In the genomic region with DNA sequence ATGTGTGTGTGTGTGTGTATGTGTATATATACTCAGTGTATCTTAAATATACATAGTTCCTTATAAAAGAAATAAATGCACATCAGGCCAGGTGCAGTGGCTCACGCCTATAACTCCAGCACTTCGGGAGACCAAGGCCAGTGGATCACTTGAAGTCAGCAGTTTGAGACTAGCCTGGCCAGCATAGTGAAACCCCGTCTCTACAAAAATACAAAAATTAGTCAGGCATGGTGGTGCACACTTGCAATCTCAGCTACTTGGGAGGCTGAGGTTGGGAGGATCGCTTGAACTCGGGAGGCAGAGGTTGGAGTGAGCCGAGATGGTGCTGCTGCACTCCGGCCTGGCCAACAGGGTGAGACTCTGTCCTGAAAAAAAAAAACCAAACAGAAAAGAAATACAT, we compare ENCODE assay signal across 21 cellular contexts.
DNase-seq lines count a peak whose midpoint lies in the region; FAIRE-seq and TF ChIP-seq lines count a peak whose summit lies in the region.
"Had no signal": no experiment of that assay in that cellular context is flagged by ENCODE, and none has a peak within 500 bp of the region (broad histone marks: within the 10 kb centered on the region; RNA-seq: fewer than 3 reads in every experiment).

No MANE protein-coding gene starts in this region.

- H3K4ac ChIP-seq in H9 (ENCODE audit: low read depth, low read length) (no peak overlapping the region), H1 (replicated peaks; ENCODE audit: insufficient read length, low read depth, low read length) (no peak overlapping the region)

- peaks cover 55 to 69% of the 10 kb centered on the region in 2 experiments for H3K4me1 Mint-ChIP-seq in H9
- H3K4me1 Mint-ChIP-seq in mesothelial cell of epicardium, result peaks cover 60% of the 10 kb centered on the region
- H3K4me1 Mint-ChIP-seq in type B pancreatic cell (ENCODE audit: unreplicated experiment), result peaks cover 29% of the 10 kb centered on the region

- H2AFZ ChIP-seq in H9 (ENCODE audit: low read length) (no peak overlapping the region), H1 (ENCODE audit: low read length) (no peak overlapping the region)
- H2AFZ ChIP-seq: GM23248 had no signal

- H3K36me3 Mint-ChIP-seq in H9 (ENCODE audit: insufficient read depth in 1 of 3, low read depth in 3 of 3) (no peaks in the 10 kb centered on the region), mesothelial cell of epicardium (no peaks in the 10 kb centered on the region), type B pancreatic cell (no peaks in the 10 kb centered on the region)
- H3K36me3 Mint-ChIP-seq: IgD-negative memory B cell had no signal

- H2AK5ac ChIP-seq in H9 (ENCODE audit: insufficient read length, low read length), result no peak overlapping the region
- H2AK5ac ChIP-seq in H1 (ENCODE audit: low read depth, low read length), result no peak overlapping the region

- H3K79me2 ChIP-seq in H9 (ENCODE audit: insufficient read depth, low read length) (no peaks in the 10 kb centered on the region), H1 (ENCODE audit: control insufficient read depth in 1 of 2, insufficient read depth in 2 of 2, low read length in 2 of 2) (no peaks in the 10 kb centered on the region)

- no peak for TF ChIP-seq POLR2A in H1 (IDR thresholded peaks at IDR 0.05; ENCODE audit: control extremely low read depth in 1 of 2, low read depth in 2 of 2, low read length in 2 of 2)

- no peaks in the 10 kb centered on the region for H3K9me3 ChIP-seq in H9 (ENCODE audit: control insufficient read depth, low read depth, low read length)
- no peaks in the 10 kb centered on the region for H3K9me3 ChIP-seq in HUES6 (ENCODE audit: control insufficient read depth, insufficient read depth, low read depth, low read length)
- no peaks in the 10 kb centered on the region for H3K9me3 ChIP-seq in H1 (ENCODE audit: insufficient read depth in 2 of 2, low read depth in 1 of 2, low read length in 1 of 2)
- H3K9me3 ChIP-seq: HAP-1 had no signal

- H3K36me3 ChIP-seq in HUES6 (ENCODE audit: control insufficient read depth, insufficient read depth, low read length) (no peaks in the 10 kb centered on the region), H1 (ENCODE audit: control insufficient read depth in 2 of 4, insufficient read depth in 4 of 4, low read length in 3 of 4) (no peaks in the 10 kb centered on the region)
- H3K36me3 ChIP-seq: HAP-1 had no signal

- no peak for TF ChIP-seq CTCF in H9 (conservative IDR thresholded peaks at IDR 0.05)
- no peak for TF ChIP-seq CTCF in H1 (IDR thresholded peaks at IDR 0.05; ENCODE audit: control extremely low read depth in 1 of 3, insufficient read depth in 1 of 3, low read depth in 1 of 3, low read length in 3 of 3)
- no peak for TF ChIP-seq CTCF in mesothelial cell of epicardium (IDR thresholded peaks at IDR 0.05; ENCODE audit: unreplicated experiment)
- TF ChIP-seq CTCF in type B pancreatic cell (conservative IDR thresholded peaks at IDR 0.05), result no peak

- H2BK5ac ChIP-seq in H9 (ENCODE audit: insufficient read length, low read length), result no peak overlapping the region
- peak overlapping the region; percentile 98; the same call in 1 of the 2 replicates for H2BK5ac ChIP-seq in H1 (ENCODE audit: low read depth, low read length)

- no peak overlapping the region for H4K91ac ChIP-seq in H9 (ENCODE audit: insufficient read length, low read depth, low read length)
- no peak overlapping the region for H4K91ac ChIP-seq in H1 (replicated peaks; ENCODE audit: insufficient read length, low read length)

- H3T11ph ChIP-seq in H9 (ENCODE audit: low read length), result peak overlapping the region; percentile 60

- H3K23me2 ChIP-seq in H9 (ENCODE audit: insufficient read length, low read depth, low read length, poor library complexity, severe bottlenecking), result no peaks in the 10 kb centered on the region
- no peaks in the 10 kb centered on the region for H3K23me2 ChIP-seq in H1 (ENCODE audit: low read depth, low read length)

- no peak overlapping the region for H2BK120ac ChIP-seq in H9 (ENCODE audit: low read depth, low read length, poor library complexity, severe bottlenecking)
- peak overlapping the region; percentile 24 for H2BK120ac ChIP-seq in H1 (replicated peaks; ENCODE audit: low read depth, low read length)

- H3K23ac ChIP-seq in H9 (ENCODE audit: insufficient read length, low read depth, low read length), result no peak overlapping the region
- no peak overlapping the region for H3K23ac ChIP-seq in H1 (ENCODE audit: insufficient read length)

- no peaks in the 10 kb centered on the region for H4K20me1 ChIP-seq in H9 (ENCODE audit: control insufficient read depth, insufficient read depth, insufficient read length)
- no peaks in the 10 kb centered on the region for H4K20me1 ChIP-seq in H1 (replicated peaks in 1 of 2; ENCODE audit: control insufficient read depth in 1 of 2, insufficient read depth in 2 of 2, low read length in 2 of 2)

- H3K27me3 ChIP-seq in H9 (ENCODE audit: insufficient read depth, low read length) (no peaks in the 10 kb centered on the region), HUES6 (ENCODE audit: control insufficient read depth, insufficient read depth, low read length) (no peaks in the 10 kb centered on the region), H1 (replicated peaks in 1 of 4; ENCODE audit: control insufficient read depth in 3 of 4, extremely low read depth in 1 of 4, insufficient read depth in 3 of 4, low read length in 3 of 4) (no peaks in the 10 kb centered on the region)

- H3K18ac ChIP-seq in H9 (ENCODE audit: insufficient read length, low read depth, low read length), result no peak overlapping the region
- peak overlapping the region; percentile 93 for H3K18ac ChIP-seq in H1 (ENCODE audit: extremely low read depth, low read length)

- H3K4me3 Mint-ChIP-seq in H9 (no peak overlapping the region; a peak in 1 of 5 replicates), mesothelial cell of epicardium (no peak overlapping the region), type B pancreatic cell (no peak overlapping the region)
- H3K4me3 Mint-ChIP-seq: CD4-positive, alpha-beta T cell; IgD-negative memory B cell had no signal

- H3K4me1 ChIP-seq in H9 (ENCODE audit: insufficient read depth, low read length) (peaks cover 24% of the 10 kb centered on the region; the same call in 1 of the 2 replicates), HUES6 (ENCODE audit: control insufficient read depth, insufficient read depth, low read length) (peaks cover 56% of the 10 kb centered on the region), H1 (replicated peaks in 1 of 4; ENCODE audit: control insufficient read depth in 3 of 4, insufficient read depth in 4 of 4, low read length in 3 of 4) (peaks cover 16 to 32% (median 26%) of the 10 kb centered on the region in 4 experiments)

- peaks cover 0 to 2% of the 10 kb centered on the region in 2 experiments; a peak in 4 of 5 replicates for H3K9me3 Mint-ChIP-seq in H9
- no peaks in the 10 kb centered on the region for H3K9me3 Mint-ChIP-seq in mesothelial cell of epicardium
- H3K9me3 Mint-ChIP-seq in type B pancreatic cell, result no peaks in the 10 kb centered on the region
- H3K9me3 Mint-ChIP-seq: CD4-positive, alpha-beta T cell; IgD-negative memory B cell had no signal

- H2BK20ac ChIP-seq in H9 (ENCODE audit: low read depth, low read length, poor library complexity, severe bottlenecking), result peak overlapping the region; percentile 62
- H2BK20ac ChIP-seq in H1 (ENCODE audit: low read length), result peak overlapping the region; percentile 73; the same call in 1 of the 2 replicates

- H4K5ac ChIP-seq in H9 (ENCODE audit: insufficient read length, low read depth, low read length), result no peak overlapping the region
- H4K5ac ChIP-seq in H1 (ENCODE audit: insufficient read length, low read depth, low read length), result no peak overlapping the region

- no peak for FAIRE-seq in H1 (lab: Jason Lieb, UNC)
- FAIRE-seq: A204.1, GM12892, GM18507, HepG2 had no signal

- no peak overlapping the region for H2BK12ac ChIP-seq in H9 (ENCODE audit: insufficient read length, low read depth, low read length)
- H2BK12ac ChIP-seq in H1 (ENCODE audit: low read depth, low read length), result peak overlapping the region; percentile 95; the same call in 1 of the 2 replicates

- H3K4me3 ChIP-seq in HUES6 (ENCODE audit: low read depth, low read length) (no peak overlapping the region), H1 (ENCODE audit: extremely low read depth in 1 of 4, insufficient read depth in 2 of 4, low read depth in 3 of 4, low read length in 4 of 4) (no peak overlapping the region)
- H3K4me3 ChIP-seq: GM23248, HAP-1 had no signal

- no peak overlapping the region for H3K56ac ChIP-seq in H9 (ENCODE audit: insufficient read length, low read depth, low read length)
- H3K56ac ChIP-seq in H1 (replicated peaks; ENCODE audit: insufficient read length, low read depth, low read length), result no peak overlapping the region

- H3K79me1 ChIP-seq in H9 (ENCODE audit: insufficient read depth, low read depth, low read length, poor library complexity, severe bottlenecking), result no peaks in the 10 kb centered on the region
- no peaks in the 10 kb centered on the region for H3K79me1 ChIP-seq in H1 (ENCODE audit: low read depth, low read length)

- H4K8ac ChIP-seq in H9 (replicated peaks; ENCODE audit: insufficient read length, low read depth, low read length) (no peak overlapping the region), H1 (ENCODE audit: extremely low read depth, insufficient read depth, low read length) (no peak overlapping the region)

- WGBS in H9 (ENCODE audit: extremely low coverage, insufficient read length, low lambda C conversion rate), result no CpG with 5 or more reads among the region's 7 CpGs
- 75% methylated on average over 7 of the region's 7 CpGs; no CpG with 5 or more reads in 1 of the 2 experiments for WGBS in H1 (ENCODE audit: extremely low coverage in 1 of 2, insufficient coverage in 1 of 2, insufficient read length in 1 of 2, insufficient replicate concordance in 2 of 2, low coverage in 1 of 2, low lambda C conversion rate in 2 of 2, missing lambda C conversion rate in 1 of 2), 2 experiments

- H3K14ac ChIP-seq in H9 (ENCODE audit: insufficient read depth, low read length) (no peak overlapping the region), H1 (ENCODE audit: insufficient read length) (no peak overlapping the region)

- no peak overlapping the region for H2BK15ac ChIP-seq in H9 (ENCODE audit: low read depth, low read length)
- H2BK15ac ChIP-seq in H1 (ENCODE audit: low read length), result no peak overlapping the region

- POLR2A ChIA-PET in H1 (lab: Charles Lee; ENCODE audit: partially characterized antibody), result interaction anchor here (0.7 to 1.9 kb wide), 4 partner anchors 11 to 216 kb away, joined by 3 to 11 read pairs (median 4); a partner anchor contains a TSS

- TF ChIP-seq RAD21 in H1 (IDR thresholded peaks at IDR 0.05 in 1 of 2, conservative IDR thresholded peaks at IDR 0.05 in 1 of 2; ENCODE audit: low read depth in 2 of 2, low read length in 2 of 2), result no peak

- H3K27ac Mint-ChIP-seq in H9 (peak overlapping the region; percentile 75 to 94 (median 88); a peak in 5 of 7 replicates), mesothelial cell of epicardium (no peak overlapping the region), type B pancreatic cell (no peak overlapping the region)
- H3K27ac Mint-ChIP-seq: CD4-positive, alpha-beta T cell; IgD-negative memory B cell had no signal

- H3K4me2 ChIP-seq in H9 (ENCODE audit: insufficient read depth, insufficient read length, low read length) (no peak overlapping the region), H1 (ENCODE audit: insufficient read depth in 1 of 2, low read depth in 2 of 2, low read length in 2 of 2) (no peak overlapping the region; a peak in 1 of 4 replicates)

- DNase-seq in H9, result no peak
- DNase-seq in H1 (ENCODE audit: low read depth in 1 of 2, low spot score in 2 of 2), result no peak
- DNase-seq in mesothelial cell of epicardium (ENCODE audit: low spot score in 2 of 2, unreplicated experiment in 2 of 2), result no peak
- DNase-seq in type B pancreatic cell (ENCODE audit: extremely low spot score, unreplicated experiment), result no peak
- DNase-seq in amniotic stem cell (lab: John Stamatoyannopoulos, UW), result no peak
- DNase-seq: ACHN; AML-193; CD4-positive, alpha-beta T cell; DMS153; DMS79; GDM1; GM23248; KBM-7 had no signal

- no peak overlapping the region for H3K9ac ChIP-seq in H9 (ENCODE audit: extremely low read depth, insufficient read length, low read length)
- no peak overlapping the region for H3K9ac ChIP-seq in HUES6 (ENCODE audit: low read length)
- H3K9ac ChIP-seq in H1 (replicated peaks in 1 of 4; ENCODE audit: extremely low read depth in 1 of 4, low read depth in 3 of 4, low read length in 3 of 4), result no peak overlapping the region
- H3K9ac ChIP-seq: GM23248 had no signal

- CTCF ChIA-PET in H1 (lab: Charles Lee; ENCODE audit: partially characterized antibody), result interaction anchor here (0.9 to 1.8 kb wide), 3 partner anchors 19 to 270 kb away, joined by 3 to 6 read pairs (median 4); no protein-coding TSS in a partner anchor

- no peaks in the 10 kb centered on the region for H3K27me3 Mint-ChIP-seq in H9 (ENCODE audit: low read depth)
- H3K27me3 Mint-ChIP-seq in mesothelial cell of epicardium (ENCODE audit: low read depth), result no peaks in the 10 kb centered on the region
- no peaks in the 10 kb centered on the region for H3K27me3 Mint-ChIP-seq in type B pancreatic cell
- H3K27me3 Mint-ChIP-seq: CD4-positive, alpha-beta T cell; IgD-negative memory B cell had no signal

- no peak overlapping the region for H3K27ac ChIP-seq in H9 (ENCODE audit: insufficient read length, low read depth, low read length)
- peak overlapping the region; percentile 72 for H3K27ac ChIP-seq in HUES6 (ENCODE audit: low read depth, low read length)
- H3K27ac ChIP-seq in H1 (ENCODE audit: low read depth, low read length), result no peak overlapping the region
- H3K27ac ChIP-seq: C4-2B, GM23248 had no signal

- TF ChIP-seq EP300 in H1 (IDR thresholded peaks at IDR 0.05; ENCODE audit: borderline replicate concordance in 1 of 2, low read depth in 2 of 2, low read length in 2 of 2), result no peak

Comparison
In these comparisons a context has a peak if more than half of its experiments do, and no peak if none do; other contexts are left out.
1. H3K27ac Mint-ChIP-seq: peak in H9 (3 of 3); none in mesothelial cell of epicardium (single experiment) and type B pancreatic cell (single experiment).